Comparison of ENCODE assay signal across 15 cellular contexts in the genomic region with DNA sequence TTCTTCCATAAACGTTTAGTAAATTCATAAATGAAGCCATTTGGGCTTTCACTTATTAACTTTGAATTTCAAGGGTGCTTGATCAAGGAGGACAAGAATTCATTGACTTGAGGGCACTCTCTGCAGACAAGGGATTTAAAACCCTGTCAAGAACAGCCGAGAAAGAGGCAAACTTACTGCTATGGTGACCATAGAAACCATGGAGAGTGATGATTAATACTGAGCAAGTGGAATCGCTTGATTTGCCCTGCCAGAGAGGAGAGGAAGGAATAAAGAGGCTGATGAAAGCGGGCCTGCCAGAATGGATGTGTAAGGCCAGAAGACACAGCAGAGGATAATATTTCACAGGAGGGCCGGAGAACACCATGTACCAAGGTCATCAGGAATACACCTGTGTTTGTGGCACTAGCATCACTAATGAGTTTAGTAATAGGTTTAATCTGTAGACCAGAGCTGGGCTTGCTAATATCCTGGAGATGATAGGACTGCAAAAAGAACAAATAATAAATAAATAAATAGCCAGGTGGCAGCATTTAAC.
A peak's percentile ranks its signal among the peaks of the same experiment; 100 is the strongest.
DNase-seq lines count a peak whose midpoint lies in the region; ATAC-seq and FAIRE-seq lines count a peak whose summit lies in the region.
"Had no signal": no experiment of that assay in that cellular context is flagged by ENCODE, and none has a peak within 500 bp of the region (broad histone marks: within the 10 kb centered on the region; RNA-seq: fewer than 3 reads in every experiment).

No MANE protein-coding gene starts in this region.

- WGBS in neuronal stem cell (ENCODE audit: extremely low coverage in 2 of 2, insufficient read length in 2 of 2, insufficient replicate concordance in 1 of 2), 2 donors = no CpG with 5 or more reads among the region's 5 CpGs

- H3K4me3 ChIP-seq in neuronal stem cell (ENCODE audit: low read length in 2 of 2) = no peak overlapping the region
- H3K4me3 ChIP-seq: HAP-1, SJSA1 had no signal

- no peaks in the 10 kb centered on the region for H3K9me3 Mint-ChIP-seq in stimulated activated memory B cell treated with anti-CD40 and anti-IgM and Interleukin-4, amounts not matched to agents 10 μg/mL and 1 μg/mL and 100 μg/mL, for 72 hours

- H2BK5ac ChIP-seq in neuronal stem cell (ENCODE audit: low read length) = no peak overlapping the region

- no peak overlapping the region for H4K91ac ChIP-seq in neuronal stem cell (ENCODE audit: low read depth, low read length, poor library complexity)

- no peak overlapping the region for H2BK12ac ChIP-seq in neuronal stem cell (ENCODE audit: low read length)

- no peak overlapping the region for H4K8ac ChIP-seq in neuronal stem cell (ENCODE audit: low read depth, low read length)

- H3K14ac ChIP-seq in neuronal stem cell (ENCODE audit: low read length) = no peak overlapping the region

- H3K18ac ChIP-seq in neuronal stem cell (ENCODE audit: low read length) = no peak overlapping the region

- H2BK120ac ChIP-seq in neuronal stem cell (ENCODE audit: low read depth, low read length) = no peak overlapping the region

- H3K27ac ChIP-seq in neuronal stem cell (replicated peaks; ENCODE audit: low read length) = no peak overlapping the region
- H3K27ac ChIP-seq: C4-2B, HL-60, RWPE1, SJSA1 had no signal

- no peaks in the 10 kb centered on the region for H3K36me3 ChIP-seq in neuronal stem cell (replicated peaks in 1 of 2; ENCODE audit: control insufficient read depth in 2 of 2, insufficient read depth in 2 of 2, low read length in 2 of 2)
- H3K36me3 ChIP-seq: HAP-1, SJSA1 had no signal

- no peak overlapping the region for H2AK5ac ChIP-seq in neuronal stem cell (ENCODE audit: low read depth, low read length)

- FAIRE-seq in RCC 7860 (lab: Jason Lieb, UNC) (no peak), islet of Langerhans (lab: Jason Lieb, UNC) (peak; percentile 69)

- H3K4me2 ChIP-seq in neuronal stem cell (ENCODE audit: insufficient read depth, low read length, poor library complexity, severe bottlenecking) = no peak overlapping the region

- no peaks in the 10 kb centered on the region for H3K36me3 Mint-ChIP-seq in stimulated activated memory B cell treated with anti-CD40 and anti-IgM and Interleukin-4, amounts not matched to agents 10 μg/mL and 1 μg/mL and 100 μg/mL, for 72 hours

- ATAC-seq in stimulated activated memory B cell treated with anti-CD40 and anti-IgM and Interleukin-4, amounts not matched to agents 10 μg/mL and 1 μg/mL and 100 μg/mL, for 72 hours = no peak

- peaks cover 0 to 2% of the 10 kb centered on the region in 2 donors for H3K4me1 ChIP-seq in neuronal stem cell (ENCODE audit: control insufficient read depth in 2 of 2, insufficient read depth in 1 of 2, low read depth in 1 of 2, low read length in 2 of 2)

- no peaks in the 10 kb centered on the region for H3K79me1 ChIP-seq in neuronal stem cell (ENCODE audit: low read depth, low read length)

- H3K4me3 Mint-ChIP-seq in stimulated activated memory B cell treated with anti-CD40 and anti-IgM and Interleukin-4, amounts not matched to agents 10 μg/mL and 1 μg/mL and 100 μg/mL, for 72 hours = no peak overlapping the region

- peak overlapping the region; percentile 56 for H2AFZ ChIP-seq in neuronal stem cell (ENCODE audit: low read length)

- no peak overlapping the region for H2BK15ac ChIP-seq in neuronal stem cell (ENCODE audit: low read length)

- no peaks in the 10 kb centered on the region for H3K27me3 Mint-ChIP-seq in stimulated activated memory B cell treated with anti-CD40 and anti-IgM and Interleukin-4, amounts not matched to agents 10 μg/mL and 1 μg/mL and 100 μg/mL, for 72 hours

- no peak overlapping the region for H3K27ac Mint-ChIP-seq in stimulated activated memory B cell treated with anti-CD40 and anti-IgM and Interleukin-4, amounts not matched to agents 10 μg/mL and 1 μg/mL and 100 μg/mL, for 72 hours

- DNase-seq in NCI-H748 (lab: John Stamatoyannopoulos, UW; ENCODE audit: unreplicated experiment) = peak; percentile 37
- DNase-seq in NCI-H748 treated with DMSO at 0.1 percent for 48 hours (lab: John Stamatoyannopoulos, UW) = no peak
- peak; percentile 10 for DNase-seq in RCC 7860 (ENCODE audit: low spot score)
- no peak for DNase-seq in neuronal stem cell (ENCODE audit: low spot score)
- no peak for DNase-seq in Ammon's horn (ENCODE audit: low spot score)
- DNase-seq in activated naive CD4-positive, alpha-beta T cell treated with anti-CD3 and anti-CD28 coated beads, Interleukin-2, amount 50 U/mL, for 16 hours = no peak
- DNase-seq: NCI-H2029 treated with DMSO at 0.1 percent for 48 hours, SW 1271 had no signal

- H3K4ac ChIP-seq in neuronal stem cell (ENCODE audit: low read length) = no peak overlapping the region

- no peak overlapping the region for H3K9ac ChIP-seq in neuronal stem cell (ENCODE audit: low read depth, low read length, poor library complexity)

- H3K23ac ChIP-seq in neuronal stem cell (ENCODE audit: low read depth, low read length, poor library complexity) = no peak overlapping the region

- H3K9me3 ChIP-seq in neuronal stem cell (replicated peaks in 1 of 2; ENCODE audit: control insufficient read depth in 2 of 2, insufficient read depth in 1 of 2, low read depth in 1 of 2, low read length in 2 of 2) = peaks cover under 1 to 2% of the 10 kb centered on the region in 2 donors
- H3K9me3 ChIP-seq: HAP-1, SJSA1 had no signal

- H3K27me3 ChIP-seq in neuronal stem cell (ENCODE audit: control insufficient read depth in 3 of 3, insufficient read depth in 3 of 3, low read depth in 1 of 3, low read length in 3 of 3) = no peaks in the 10 kb centered on the region
- H3K27me3 ChIP-seq: SJSA1 had no signal

- peaks cover 5% of the 10 kb centered on the region for H3K4me1 Mint-ChIP-seq in stimulated activated memory B cell treated with anti-CD40 and anti-IgM and Interleukin-4, amounts not matched to agents 10 μg/mL and 1 μg/mL and 100 μg/mL, for 72 hours

Comparison
In these comparisons a context has a peak if more than half of its experiments do, and no peak if none do; other contexts are left out.
1. DNase-seq: peak in NCI-H748 (single experiment) and RCC 7860 (single experiment); none in NCI-H748 treated with DMSO at 0.1 percent for 48 hours (single experiment), neuronal stem cell (single experiment), Ammon's horn (single experiment) and activated naive CD4-positive, alpha-beta T cell treated with anti-CD3 and anti-CD28 coated beads, Interleukin-2, amount 50 U/mL, for 16 hours (single experiment).